16 cellular contexts compared by ENCODE assay signal in the genomic region with DNA sequence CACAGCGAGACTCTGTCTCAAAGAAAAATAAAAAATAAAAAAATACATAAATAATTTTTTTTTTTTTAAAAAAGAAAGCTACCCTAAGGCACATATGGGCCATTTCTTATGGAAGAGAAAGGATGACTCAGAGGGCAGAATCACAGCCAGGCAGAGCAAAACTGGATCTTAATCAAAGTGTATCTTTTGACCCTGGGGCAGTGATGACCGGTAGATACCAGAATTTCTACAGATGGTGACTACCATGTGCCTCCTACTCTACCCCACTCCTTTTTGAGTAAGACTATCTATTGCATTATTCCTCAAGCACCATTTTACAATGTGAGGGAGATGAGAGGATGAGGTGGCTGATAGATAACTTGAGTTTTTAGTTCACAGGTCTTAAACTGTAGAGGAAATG.
"Had no signal": no experiment of that assay in that cellular context is flagged by ENCODE, and none has a peak within 500 bp of the region (broad histone marks: within the 10 kb centered on the region; RNA-seq: fewer than 3 reads in every experiment).

No MANE protein-coding gene starts in this region.

- H3K4me1 ChIP-seq: gastroesophageal sphincter, neural progenitor cell, testis had no signal

- ATAC-seq: activated CD8-positive, alpha-beta memory T cell treated with anti-CD3 and anti-CD28 coated beads, Interleukin-2, amount 10 ng/mL, durations not matched to agents 7 days and 5 days; esophagus mucosa; gastroesophageal sphincter; stimulated activated naive CD8-positive, alpha-beta T cell treated with anti-CD3 and anti-CD28 coated beads, Interleukin-15, amount 100 ng/mL, for 72 hours had no signal

- H2AFZ ChIP-seq: neural progenitor cell had no signal

- H3K9me3 Mint-ChIP-seq: activated naive CD8-positive, alpha-beta T cell treated with anti-CD3 and anti-CD28 coated beads, Interleukin-2, amount 10 ng/mL, durations not matched to agents 7 days and 5 days; activated T-cell treated with anti-CD3 and anti-CD28 coated beads, Interleukin-2, amount 50 U/mL, for 4 hours; neural progenitor cell had no signal

- H3K4me3 ChIP-seq: dorsolateral prefrontal cortex, gastroesophageal sphincter, neural progenitor cell, testis had no signal

- H3K4me2 ChIP-seq: neural progenitor cell had no signal

- H3K4me3 Mint-ChIP-seq: activated CD8-positive, alpha-beta memory T cell treated with anti-CD3 and anti-CD28 coated beads, Interleukin-2, amount 10 ng/mL, durations not matched to agents 7 days and 5 days; activated T-cell treated with anti-CD3 and anti-CD28 coated beads, Interleukin-2, amount 50 U/mL, for 4 hours; neural progenitor cell; stimulated activated naive CD8-positive, alpha-beta T cell treated with anti-CD3 and anti-CD28 coated beads, Interleukin-15, amount 100 ng/mL, for 72 hours had no signal

- H3K27ac ChIP-seq: gastroesophageal sphincter, neural progenitor cell, testis had no signal

- H3K27me3 Mint-ChIP-seq: activated CD8-positive, alpha-beta memory T cell treated with anti-CD3 and anti-CD28 coated beads, Interleukin-2, amount 10 ng/mL, durations not matched to agents 7 days and 5 days; activated naive CD8-positive, alpha-beta T cell treated with anti-CD3 and anti-CD28 coated beads, Interleukin-2, amount 10 ng/mL, durations not matched to agents 7 days and 5 days; stimulated activated naive CD8-positive, alpha-beta T cell treated with anti-CD3 and anti-CD28 coated beads, Interleukin-15, amount 100 ng/mL, for 72 hours had no signal

- H3K27me3 ChIP-seq: dorsolateral prefrontal cortex, gastroesophageal sphincter, neural progenitor cell, testis had no signal

- H3K9me3 ChIP-seq: gastroesophageal sphincter, testis had no signal

- H3K4me1 Mint-ChIP-seq: neural progenitor cell had no signal

- H3K9ac ChIP-seq: neural progenitor cell had no signal

- H3K27ac Mint-ChIP-seq: activated CD8-positive, alpha-beta memory T cell treated with anti-CD3 and anti-CD28 coated beads, Interleukin-2, amount 10 ng/mL, durations not matched to agents 7 days and 5 days; neural progenitor cell; stimulated activated naive CD8-positive, alpha-beta T cell treated with anti-CD3 and anti-CD28 coated beads, Interleukin-15, amount 100 ng/mL, for 72 hours had no signal

- DNase-seq: activated CD4-positive, alpha-beta T cell treated with anti-CD3 and anti-CD28 coated beads, Interleukin-2, amount 50 U/mL, for 4 hours; activated CD4-positive, CD25-positive, alpha-beta regulatory T cell; activated CD8-positive, alpha-beta memory T cell treated with anti-CD3 and anti-CD28 coated beads, Interleukin-2, amount 10 ng/mL, durations not matched to agents 7 days and 5 days; activated naive CD8-positive, alpha-beta T cell treated with anti-CD3 and anti-CD28 coated beads, Interleukin-2, amount 10 ng/mL, durations not matched to agents 7 days and 5 days; activated T-cell treated with anti-CD3 and anti-CD28 coated beads, Interleukin-2, amount 50 U/mL, for 4 hours; anterior cingulate cortex; dorsolateral prefrontal cortex; posterior cingulate gyrus; stimulated activated CD4-positive, alpha-beta T cell treated with anti-CD3 and anti-CD28 coated beads, Interleukin-15, amount 100 ng/mL, for 24 hours; stimulated activated CD4-positive, alpha-beta T cell treated with anti-CD3 and anti-CD28 coated beads, Interleukin-4, amount 100 ng/mL, for 4 hours; stimulated activated naive CD8-positive, alpha-beta T cell treated with anti-CD3 and anti-CD28 coated beads, Interleukin-15, amount 100 ng/mL, for 72 hours; T-helper 2 cell; testis had no signal
